In the genomic region with DNA sequence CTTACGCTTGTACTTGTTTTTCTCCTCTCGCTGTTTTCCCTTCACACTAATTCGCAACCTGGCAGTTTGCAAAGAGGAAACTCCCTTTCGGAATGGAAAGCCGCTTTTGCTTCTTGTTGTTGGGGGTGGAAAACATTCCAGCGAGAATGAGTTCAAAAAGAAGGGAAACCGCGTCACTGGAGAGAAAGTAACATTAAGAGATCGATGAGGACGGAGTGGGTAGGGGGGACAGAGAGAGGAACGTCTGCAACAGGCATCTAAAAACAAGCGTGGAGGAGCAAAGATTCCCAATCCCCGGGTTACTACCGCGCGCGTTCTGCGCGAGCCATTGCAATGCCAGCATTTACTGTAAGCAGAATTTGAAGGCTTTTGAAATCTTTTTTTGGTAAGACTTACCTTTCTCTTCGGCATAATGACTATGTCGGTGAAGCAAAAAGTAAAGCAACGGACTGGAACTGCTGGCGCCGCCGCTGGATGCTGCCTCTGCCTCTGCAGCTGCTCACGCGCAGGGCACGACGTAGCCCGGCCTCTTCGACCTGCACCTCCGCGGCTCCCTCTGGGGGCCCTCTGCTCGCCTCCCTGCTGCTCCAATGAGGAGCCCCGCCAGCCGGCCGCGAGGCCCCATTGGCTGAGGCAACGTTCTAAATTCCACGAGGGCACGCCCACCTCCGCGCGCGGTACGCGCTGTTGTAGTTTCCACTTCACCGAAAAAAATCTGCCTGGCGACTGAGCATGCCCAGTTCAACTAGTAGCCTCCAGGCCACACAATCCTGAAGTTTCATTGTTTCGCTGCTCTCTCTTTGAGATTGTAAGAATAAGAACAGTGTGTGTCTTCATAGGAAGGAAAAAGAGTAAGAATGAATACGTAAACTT, we compare ENCODE assay signal across 1 cellular context.
TF ChIP-seq lines count a peak whose summit lies in the region.

Gene HMGN3, minus strand, starts transcription at position 533 of the 873 bp plus-strand sequence.

TF ChIP-seq in K562, 482 proteins besides CTCF, POLR2A, EP300 and RAD21 (continued from another document and continues in another):
- TF ChIP-seq MBD1 (CRISPR knock-in tag; IDR thresholded peaks at IDR 0.05) (peak; percentile 52; the same call in 1 of the 2 replicates), E2F6 (IDR thresholded peaks at IDR 0.05; ENCODE audit: borderline replicate concordance in 1 of 2, extremely low read depth in 1 of 2, insufficient read depth in 1 of 2, insufficient read length in 1 of 2, low read depth in 1 of 2, low read length in 1 of 2, poor library complexity in 1 of 2, severe bottlenecking in 1 of 2) (peak; percentile 92 to 97), LCOR (CRISPR knock-in tag; IDR thresholded peaks at IDR 0.05) (peak; percentile 100), CXXC5 (CRISPR knock-in tag; IDR thresholded peaks at IDR 0.05) (peak; percentile 90), CTBP1 (IDR thresholded peaks at IDR 0.05; ENCODE audit: borderline replicate concordance) (peak; percentile 39; the same call in 1 of the 2 replicates), HBP1 (CRISPR knock-in tag; IDR thresholded peaks at IDR 0.05) (no peak), BRCA1 (IDR thresholded peaks at IDR 0.05) (no peak), BRCA1 (CRISPR knock-in tag; IDR thresholded peaks at IDR 0.05) (no peak), NRF1 (conservative IDR thresholded peaks at IDR 0.05 in 1 of 2, IDR thresholded peaks at IDR 0.05 in 1 of 2) (peak; percentile 88 to 90), SMARCE1 (IDR thresholded peaks at IDR 0.05) (no peak), STAT6 (CRISPR knock-in tag; IDR thresholded peaks at IDR 0.05) (no peak), MAZ (CRISPR knock-in tag; conservative IDR thresholded peaks at IDR 0.05 in 1 of 2, IDR thresholded peaks at IDR 0.05 in 1 of 2) (peak; percentile 76 to 79), PHB2 (IDR thresholded peaks at IDR 0.05; ENCODE audit: low read depth) (no peak), GABPB1 (CRISPR knock-in tag; IDR thresholded peaks at IDR 0.05) (peak; percentile 41; the same call in 1 of the 2 replicates), TRIM24 (IDR thresholded peaks at IDR 0.05) (no peak), ZKSCAN8 (CRISPR knock-in tag; IDR thresholded peaks at IDR 0.05) (no peak), SMAD4 (CRISPR knock-in tag; conservative IDR thresholded peaks at IDR 0.05) (peak; percentile 25; the same call in 1 of the 2 replicates), CHAMP1 (IDR thresholded peaks at IDR 0.05) (peak; percentile 65; the same call in 1 of the 2 replicates), CHD2 (IDR thresholded peaks at IDR 0.05; ENCODE audit: low read depth, low read length) (0 out of 2 replicates have a peak, but pooled peaks have one; percentile 32), E2F8 (IDR thresholded peaks at IDR 0.05; ENCODE audit: low read depth, partially characterized antibody) (no peak), SMAD3 (CRISPR knock-in tag; conservative IDR thresholded peaks at IDR 0.05) (no peak), ZNF764 (CRISPR knock-in tag; IDR thresholded peaks at IDR 0.05; ENCODE audit: low read depth) (no peak), POLR2AphosphoS5 (IDR thresholded peaks at IDR 0.05; ENCODE audit: control insufficient read depth, insufficient read depth, low read depth, low read length) (0 out of 2 replicates have a peak, but pooled peaks have one; percentile 20), ZNF431 (CRISPR knock-in tag; IDR thresholded peaks at IDR 0.05) (no peak), MNT (conservative IDR thresholded peaks at IDR 0.05) (peak in 1 of 2 experiments; percentile 58; a peak in 3 of 4 replicates), BACH1 (tag; IDR thresholded peaks at IDR 0.05) (no peak), ARHGAP35 (IDR thresholded peaks at IDR 0.05; ENCODE audit: partially characterized antibody) (no peak), SRSF1 (IDR thresholded peaks at IDR 0.05; ENCODE audit: low read depth, low read length) (no peak), RBM14 (IDR thresholded peaks at IDR 0.05; ENCODE audit: borderline replicate concordance, insufficient read depth, low read depth, low read length) (no peak), RBM39 (optimal IDR thresholded peaks at IDR 0.05; ENCODE audit: low read depth, low read length) (no peak), CBX8 (IDR thresholded peaks at IDR 0.05; ENCODE audit: borderline replicate concordance, extremely low read depth, low read depth, low read length, poor library complexity, severe bottlenecking) (no peak), SETDB1 (IDR thresholded peaks at IDR 0.05; ENCODE audit: low read length) (no peak)
- TF ChIP-seq, protein P1, sequence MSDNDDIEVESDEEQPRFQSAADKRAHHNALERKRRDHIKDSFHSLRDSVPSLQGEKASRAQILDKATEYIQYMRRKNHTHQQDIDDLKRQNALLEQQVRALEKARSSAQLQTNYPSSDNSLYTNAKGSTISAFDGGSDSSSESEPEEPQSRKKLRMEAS (CRISPR knock-in tag; IDR thresholded peaks at IDR 0.05), result peak; percentile 52
- TF ChIP-seq, protein P2, sequence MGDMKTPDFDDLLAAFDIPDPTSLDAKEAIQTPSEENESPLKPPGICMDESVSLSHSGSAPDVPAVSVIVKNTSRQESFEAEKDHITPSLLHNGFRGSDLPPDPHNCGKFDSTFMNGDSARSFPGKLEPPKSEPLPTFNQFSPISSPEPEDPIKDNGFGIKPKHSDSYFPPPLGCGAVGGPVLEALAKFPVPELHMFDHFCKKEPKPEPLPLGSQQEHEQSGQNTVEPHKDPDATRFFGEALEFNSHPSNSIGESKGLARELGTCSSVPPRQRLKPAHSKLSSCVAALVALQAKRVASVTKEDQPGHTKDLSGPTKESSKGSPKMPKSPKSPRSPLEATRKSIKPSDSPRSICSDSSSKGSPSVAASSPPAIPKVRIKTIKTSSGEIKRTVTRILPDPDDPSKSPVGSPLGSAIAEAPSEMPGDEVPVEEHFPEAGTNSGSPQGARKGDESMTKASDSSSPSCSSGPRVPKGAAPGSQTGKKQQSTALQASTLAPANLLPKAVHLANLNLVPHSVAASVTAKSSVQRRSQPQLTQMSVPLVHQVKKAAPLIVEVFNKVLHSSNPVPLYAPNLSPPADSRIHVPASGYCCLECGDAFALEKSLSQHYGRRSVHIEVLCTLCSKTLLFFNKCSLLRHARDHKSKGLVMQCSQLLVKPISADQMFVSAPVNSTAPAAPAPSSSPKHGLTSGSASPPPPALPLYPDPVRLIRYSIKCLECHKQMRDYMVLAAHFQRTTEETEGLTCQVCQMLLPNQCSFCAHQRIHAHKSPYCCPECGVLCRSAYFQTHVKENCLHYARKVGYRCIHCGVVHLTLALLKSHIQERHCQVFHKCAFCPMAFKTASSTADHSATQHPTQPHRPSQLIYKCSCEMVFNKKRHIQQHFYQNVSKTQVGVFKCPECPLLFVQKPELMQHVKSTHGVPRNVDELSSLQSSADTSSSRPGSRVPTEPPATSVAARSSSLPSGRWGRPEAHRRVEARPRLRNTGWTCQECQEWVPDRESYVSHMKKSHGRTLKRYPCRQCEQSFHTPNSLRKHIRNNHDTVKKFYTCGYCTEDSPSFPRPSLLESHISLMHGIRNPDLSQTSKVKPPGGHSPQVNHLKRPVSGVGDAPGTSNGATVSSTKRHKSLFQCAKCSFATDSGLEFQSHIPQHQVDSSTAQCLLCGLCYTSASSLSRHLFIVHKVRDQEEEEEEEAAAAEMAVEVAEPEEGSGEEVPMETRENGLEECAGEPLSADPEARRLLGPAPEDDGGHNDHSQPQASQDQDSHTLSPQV (IDR thresholded peaks at IDR 0.05), result no peak
